ENCODE assay signal across 15 cellular contexts in genomic region chr2:45884126-45884525, GRCh38.
"Had no signal": no experiment of that assay in that cellular context is flagged by ENCODE, and none has a peak within 500 bp of the region (broad histone marks: within the 10 kb centered on the region; RNA-seq: fewer than 3 reads in every experiment).

No MANE protein-coding gene starts in this region.

- H3K27ac ChIP-seq: prostate gland, right lobe of liver, thoracic aorta, VCaP had no signal

- H3K27me3 Mint-ChIP-seq: activated CD4-positive, alpha-beta memory T cell treated with anti-CD3 and anti-CD28 coated beads, Interleukin-2, amount 10 ng/mL, durations not matched to agents 7 days and 5 days; activated naive CD8-positive, alpha-beta T cell treated with anti-CD3 and anti-CD28 coated beads for 36 hours; stimulated activated naive CD8-positive, alpha-beta T cell treated with anti-CD3 and anti-CD28 coated beads, Interleukin-15, Interleukin-2, amounts not matched to agents 100 ng/mL and 50 ng/mL, for 24 hours had no signal

- H3K4me3 Mint-ChIP-seq: activated CD4-positive, alpha-beta memory T cell treated with anti-CD3 and anti-CD28 coated beads, Interleukin-2, amount 10 ng/mL, durations not matched to agents 7 days and 5 days; activated naive CD8-positive, alpha-beta T cell treated with anti-CD3 and anti-CD28 coated beads for 36 hours; nephron progenitor cell; stimulated activated naive CD8-positive, alpha-beta T cell treated with anti-CD3 and anti-CD28 coated beads, Interleukin-15, Interleukin-2, amounts not matched to agents 100 ng/mL and 50 ng/mL, for 24 hours had no signal

- H3K27me3 ChIP-seq: breast epithelium, right lobe of liver had no signal

- H3K4me3 ChIP-seq: breast epithelium, prostate gland, right lobe of liver, thoracic aorta had no signal

- H3K36me3 ChIP-seq: breast epithelium, prostate gland, right lobe of liver, thoracic aorta had no signal

- H3K9me3 ChIP-seq: breast epithelium, prostate gland, right lobe of liver, thoracic aorta had no signal

- H3K9me3 Mint-ChIP-seq: activated CD4-positive, alpha-beta memory T cell treated with anti-CD3 and anti-CD28 coated beads, Interleukin-2, amount 10 ng/mL, durations not matched to agents 7 days and 5 days; activated naive CD8-positive, alpha-beta T cell treated with anti-CD3 and anti-CD28 coated beads for 36 hours; stimulated activated naive CD8-positive, alpha-beta T cell treated with anti-CD3 and anti-CD28 coated beads, Interleukin-15, Interleukin-2, amounts not matched to agents 100 ng/mL and 50 ng/mL, for 24 hours had no signal

- DNase-seq: activated CD4-positive, alpha-beta memory T cell treated with anti-CD3 and anti-CD28 coated beads, Interleukin-2, amount 10 ng/mL, durations not matched to agents 7 days and 5 days; activated gamma-delta T cell treated with Interleukin-2 at 50 U/mL for 16 hours; activated naive CD8-positive, alpha-beta T cell treated with anti-CD3 and anti-CD28 coated beads for 36 hours; activated T-cell treated with anti-CD3 and anti-CD28 coated beads, Interleukin-2, amount 50 U/mL, for 48 hours; mammary epithelial cell; nephron progenitor cell; right lobe of liver; stimulated activated CD4-positive, alpha-beta T cell treated with anti-CD3 and anti-CD28 coated beads, Interleukin-2, amount 100 ng/mL, for 48 hours; stimulated activated CD8-positive, alpha-beta memory T cell treated with anti-CD3 and anti-CD28 coated beads, Interleukin-4, amount 100 ng/mL, for 48 hours; T-helper 1 cell had no signal

- H3K27ac Mint-ChIP-seq: activated CD4-positive, alpha-beta memory T cell treated with anti-CD3 and anti-CD28 coated beads, Interleukin-2, amount 10 ng/mL, durations not matched to agents 7 days and 5 days; activated naive CD8-positive, alpha-beta T cell treated with anti-CD3 and anti-CD28 coated beads for 36 hours; stimulated activated naive CD8-positive, alpha-beta T cell treated with anti-CD3 and anti-CD28 coated beads, Interleukin-15, Interleukin-2, amounts not matched to agents 100 ng/mL and 50 ng/mL, for 24 hours had no signal
